In the genomic region with DNA sequence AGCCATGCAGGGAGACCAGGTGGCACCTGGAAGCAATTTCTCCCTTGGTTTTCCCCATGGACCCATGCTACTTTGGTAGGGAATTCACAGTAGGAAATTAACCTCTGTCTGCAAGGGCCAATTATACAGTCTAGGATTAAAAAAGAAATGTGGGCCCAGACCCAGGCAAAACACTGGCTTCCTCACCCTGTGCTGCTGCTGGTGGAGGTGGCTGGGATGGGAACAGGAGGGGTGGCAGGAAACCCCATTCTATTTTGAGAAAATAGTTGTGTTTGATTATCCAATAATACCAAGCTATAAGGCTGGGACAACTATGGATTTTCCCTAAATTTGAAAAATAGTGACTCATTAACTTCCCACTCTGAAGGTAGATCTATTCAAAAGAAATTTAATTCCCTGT, we compare ENCODE assay signal across 19 cellular contexts.
"Had no signal": no experiment of that assay in that cellular context is flagged by ENCODE, and none has a peak within 500 bp of the region (broad histone marks: within the 10 kb centered on the region; RNA-seq: fewer than 3 reads in every experiment).

No MANE protein-coding gene starts in this region.

- ATAC-seq: gastroesophageal sphincter; left lobe of liver; mucosa of descending colon; naive thymus-derived CD8-positive, alpha-beta T cell; psoas muscle had no signal

- H3K9me3 ChIP-seq: gastroesophageal sphincter, mucosa of descending colon, neutrophil, psoas muscle had no signal

- H3K27ac ChIP-seq: dorsolateral prefrontal cortex, epithelial cell of prostate, esophagus muscularis mucosa, gastroesophageal sphincter, neutrophil, psoas muscle had no signal

- FAIRE-seq: endometrium, small intestine had no signal

- H3K27ac Mint-ChIP-seq: naive thymus-derived CD8-positive, alpha-beta T cell had no signal

- H3K27me3 ChIP-seq: dorsolateral prefrontal cortex, esophagus muscularis mucosa, gastroesophageal sphincter had no signal

- DNase-seq: cortex of kidney; dorsolateral prefrontal cortex; effector memory CD4-positive, alpha-beta T cell; glutamatergic neuron; islet precursor cell; mammary epithelial cell; mucosa of descending colon; naive thymus-derived CD8-positive, alpha-beta T cell; psoas muscle; small intestine; stimulated activated CD4-positive, alpha-beta T cell treated with anti-CD3 and anti-CD28 coated beads, Interleukin-12 subunit alpha, Interleukin-12 subunit beta, amount 100 ng/mL, for 4 hours; stimulated activated naive CD4-positive, alpha-beta T cell treated with Interleukin-2 at 50 U/mL for 16 hours; trophoblast cell had no signal

- H3K4me1 ChIP-seq: esophagus muscularis mucosa, gastroesophageal sphincter, psoas muscle had no signal

- H3K36me3 Mint-ChIP-seq: naive thymus-derived CD8-positive, alpha-beta T cell had no signal

- H3K36me3 ChIP-seq: esophagus muscularis mucosa, gastroesophageal sphincter, neutrophil had no signal

- H3K4me1 Mint-ChIP-seq: naive thymus-derived CD8-positive, alpha-beta T cell had no signal

- H3K4me3 ChIP-seq: dorsolateral prefrontal cortex, esophagus muscularis mucosa, gastroesophageal sphincter, mucosa of descending colon, psoas muscle had no signal

- H3K4me3 Mint-ChIP-seq: naive thymus-derived CD8-positive, alpha-beta T cell had no signal
